28 cellular contexts compared by ENCODE assay signal in the genomic region with DNA sequence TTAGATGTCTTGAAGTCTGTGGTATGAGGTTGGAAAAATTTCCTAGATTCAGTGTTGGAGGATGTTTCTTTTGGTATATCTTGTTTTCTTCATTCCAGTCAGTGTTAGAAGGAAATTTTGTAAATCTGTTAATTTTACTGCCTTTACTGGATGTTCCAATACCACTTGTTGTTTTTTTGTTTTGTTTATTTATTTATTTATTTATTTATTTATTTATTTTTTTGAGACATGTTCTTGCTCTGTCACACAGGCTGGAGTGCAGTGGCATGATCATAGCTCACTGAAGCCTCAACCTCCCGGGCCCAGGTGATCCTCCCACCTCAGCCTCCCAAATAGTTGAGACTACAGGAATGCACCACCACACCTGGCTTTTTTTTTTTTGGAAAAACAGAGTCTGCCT.
"Had no signal": no experiment of that assay in that cellular context is flagged by ENCODE, and none has a peak within 500 bp of the region (broad histone marks: within the 10 kb centered on the region; RNA-seq: fewer than 3 reads in every experiment).

No MANE protein-coding gene starts in this region.

- H3K27me3 Mint-ChIP-seq: brain had no signal

- H3K4me1 ChIP-seq: adrenal gland, ascending aorta, gastroesophageal sphincter, pancreas, psoas muscle, sigmoid colon, stomach, tibial artery, upper lobe of right lung had no signal

- ATAC-seq: gastroesophageal sphincter; natural killer cell treated with Interleukin-12 subunit alpha and Interleukin-12 subunit beta and Interleukin-15 and Interleukin-18, amount 100 ng/mL, for 72 hours; psoas muscle; stimulated activated naive B cell treated with anti-CD40 and anti-IgM and Interleukin-4, amounts not matched to agents 10 μg/mL and 1 μg/mL and 100 μg/mL, for 72 hours; upper lobe of right lung had no signal

- H3K27me3 ChIP-seq: adrenal gland, ascending aorta, cardiac muscle cell, gastroesophageal sphincter, pancreas, sigmoid colon, stomach, tibial artery, upper lobe of right lung had no signal

- DNase-seq: activated CD4-positive, alpha-beta memory T cell treated with anti-CD3 and anti-CD28 coated beads for 36 hours; activated CD4-positive, alpha-beta T cell treated with anti-CD3 and anti-CD28 coated beads, Interleukin-2, amount 10 ng/mL, durations not matched to agents 24 days and 14 days; activated CD4-positive, CD25-positive, alpha-beta regulatory T cell treated with anti-CD3 and anti-CD28 coated beads, Interleukin-2, amount 50 U/mL, for 72 hours; activated CD8-positive, alpha-beta memory T cell treated with anti-CD3 and anti-CD28 coated beads, Interleukin-2, amount 50 U/mL, for 4 hours; activated effector memory CD4-positive, alpha-beta T cell treated with anti-CD3 and anti-CD28 coated beads, Interleukin-2, amount 50 U/mL, for 16 hours; activated naive CD4-positive, alpha-beta T cell treated with anti-CD3 and anti-CD28 coated beads for 36 hours; activated naive CD8-positive, alpha-beta T cell treated with anti-CD3 and anti-CD28 coated beads for 36 hours; activated T-cell treated with anti-CD3 and anti-CD28 coated beads, Interleukin-2, amount 50 U/mL, for 1 hour; adrenal gland; head of caudate nucleus; hippocampal formation; pancreas; psoas muscle; sigmoid colon; small intestine; stimulated activated CD4-positive, alpha-beta T cell treated with anti-CD3 and anti-CD28 coated beads, Interleukin-1b, Interleukin-23, amount 100 ng/mL, for 48 hours; stimulated activated naive B cell treated with anti-CD40 and anti-IgM and Interleukin-4, amounts not matched to agents 10 μg/mL and 1 μg/mL and 100 μg/mL, for 72 hours; stomach; T-helper 2 cell; tibial artery; upper lobe of right lung had no signal

- H3K4me1 Mint-ChIP-seq: activated CD4-positive, alpha-beta T cell treated with anti-CD3 and anti-CD28 coated beads, Interleukin-2, amount 10 ng/mL, durations not matched to agents 24 days and 14 days; activated naive CD8-positive, alpha-beta T cell treated with anti-CD3 and anti-CD28 coated beads for 36 hours; stimulated activated naive B cell treated with anti-CD40 and anti-IgM and Interleukin-4, amounts not matched to agents 10 μg/mL and 1 μg/mL and 100 μg/mL, for 72 hours had no signal

- H3K4me3 Mint-ChIP-seq: activated CD4-positive, alpha-beta memory T cell treated with anti-CD3 and anti-CD28 coated beads for 36 hours; activated CD4-positive, alpha-beta T cell treated with anti-CD3 and anti-CD28 coated beads, Interleukin-2, amount 10 ng/mL, durations not matched to agents 24 days and 14 days; activated naive CD4-positive, alpha-beta T cell treated with anti-CD3 and anti-CD28 coated beads for 36 hours; activated naive CD8-positive, alpha-beta T cell treated with anti-CD3 and anti-CD28 coated beads for 36 hours; activated T-helper 1 cell treated with anti-CD3 and anti-CD28 coated beads, Interleukin-12 subunit alpha, Interleukin-12 subunit beta, Interleukin-2, Interleukin-4 antibody, amounts not matched to agents 30 ng/mL and 10 ng/mL and 1 ng/mL, durations not matched to agents 14 hours and 24 hours and 36 hours; brain; natural killer cell treated with Interleukin-12 subunit alpha and Interleukin-12 subunit beta and Interleukin-15 and Interleukin-18, amount 100 ng/mL, for 72 hours; stimulated activated naive B cell treated with anti-CD40 and anti-IgM and Interleukin-4, amounts not matched to agents 10 μg/mL and 1 μg/mL and 100 μg/mL, for 72 hours had no signal

- H3K36me3 Mint-ChIP-seq: activated CD4-positive, alpha-beta memory T cell treated with anti-CD3 and anti-CD28 coated beads for 36 hours; activated naive CD8-positive, alpha-beta T cell treated with anti-CD3 and anti-CD28 coated beads for 36 hours; brain; natural killer cell treated with Interleukin-12 subunit alpha and Interleukin-12 subunit beta and Interleukin-15 and Interleukin-18, amount 100 ng/mL, for 72 hours; stimulated activated naive B cell treated with anti-CD40 and anti-IgM and Interleukin-4, amounts not matched to agents 10 μg/mL and 1 μg/mL and 100 μg/mL, for 72 hours had no signal

- H3K27ac ChIP-seq: adrenal gland, ascending aorta, coronary artery, gastroesophageal sphincter, pancreas, psoas muscle, sigmoid colon, stomach, tibial artery, upper lobe of right lung had no signal

- H3K27ac Mint-ChIP-seq: activated CD4-positive, alpha-beta memory T cell treated with anti-CD3 and anti-CD28 coated beads for 36 hours; activated CD4-positive, alpha-beta T cell treated with anti-CD3 and anti-CD28 coated beads, Interleukin-2, amount 10 ng/mL, durations not matched to agents 24 days and 14 days; activated naive CD4-positive, alpha-beta T cell treated with anti-CD3 and anti-CD28 coated beads for 36 hours; activated naive CD8-positive, alpha-beta T cell treated with anti-CD3 and anti-CD28 coated beads for 36 hours; activated T-helper 1 cell treated with anti-CD3 and anti-CD28 coated beads, Interleukin-12 subunit alpha, Interleukin-12 subunit beta, Interleukin-2, Interleukin-4 antibody, amounts not matched to agents 30 ng/mL and 10 ng/mL and 1 ng/mL, durations not matched to agents 14 hours and 24 hours and 36 hours; natural killer cell treated with Interleukin-12 subunit alpha and Interleukin-12 subunit beta and Interleukin-15 and Interleukin-18, amount 100 ng/mL, for 72 hours; stimulated activated naive B cell treated with anti-CD40 and anti-IgM and Interleukin-4, amounts not matched to agents 10 μg/mL and 1 μg/mL and 100 μg/mL, for 72 hours had no signal

- H3K9me3 Mint-ChIP-seq: activated CD4-positive, alpha-beta T cell treated with anti-CD3 and anti-CD28 coated beads, Interleukin-2, amount 10 ng/mL, durations not matched to agents 24 days and 14 days; activated naive CD8-positive, alpha-beta T cell treated with anti-CD3 and anti-CD28 coated beads for 36 hours; activated T-helper 1 cell treated with anti-CD3 and anti-CD28 coated beads, Interleukin-12 subunit alpha, Interleukin-12 subunit beta, Interleukin-2, Interleukin-4 antibody, amounts not matched to agents 30 ng/mL and 10 ng/mL and 1 ng/mL, durations not matched to agents 14 hours and 24 hours and 36 hours had no signal

- H3K36me3 ChIP-seq: adrenal gland, ascending aorta, cardiac muscle cell, gastroesophageal sphincter, pancreas, sigmoid colon, stomach, tibial artery, upper lobe of right lung had no signal

- H3K4me3 ChIP-seq: adrenal gland, ascending aorta, cardiac muscle cell, coronary artery, gastroesophageal sphincter, pancreas, psoas muscle, sigmoid colon, stomach, tibial artery, upper lobe of right lung had no signal
